In the genomic region with DNA sequence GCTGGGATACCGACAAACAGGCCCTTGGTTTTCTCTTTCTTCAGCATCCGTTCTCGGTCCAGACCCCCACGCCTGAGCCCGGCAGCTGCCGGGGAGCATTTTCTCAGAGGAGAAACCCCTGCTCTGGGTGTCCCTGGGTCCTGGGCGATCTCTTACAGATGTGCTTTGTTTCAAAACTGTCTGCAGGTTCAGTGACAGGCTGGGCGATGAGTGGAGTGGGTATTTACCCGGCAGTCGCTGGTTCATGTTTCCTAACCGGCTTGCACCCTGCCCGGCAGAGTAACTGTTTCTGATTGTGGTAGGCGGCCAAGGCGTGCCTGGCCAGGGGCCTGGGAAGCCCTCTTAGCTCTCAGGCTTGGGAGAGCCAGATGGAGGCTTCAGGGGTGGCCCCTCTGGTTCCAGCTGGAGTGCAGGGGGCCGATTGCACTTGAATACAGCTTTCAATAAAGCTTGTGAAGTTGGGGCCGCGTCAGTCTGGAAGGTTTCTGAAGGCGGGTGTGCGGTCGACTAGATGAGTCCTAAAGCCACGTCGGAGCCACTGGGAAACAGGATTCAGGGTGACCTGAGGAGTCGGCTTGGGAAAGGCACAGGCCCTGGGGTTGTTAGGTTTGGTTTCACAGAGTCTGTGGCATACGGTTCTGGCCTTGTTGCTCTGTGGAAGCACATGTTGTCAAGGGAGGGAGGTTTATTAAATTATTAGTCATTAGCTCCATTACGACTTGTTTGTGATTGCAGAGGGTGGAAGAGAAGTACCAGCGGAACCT, we compare ENCODE assay signal across 8 cellular contexts. TPM values are rescaled to one million over a fixed set of nuclear protein-coding genes. Genes with fewer than 3 reads are reported as not detected.
A peak's percentile ranks its signal among the peaks of the same experiment; 100 is the strongest.
DNase-seq lines count a peak whose midpoint lies in the region; ATAC-seq, FAIRE-seq and TF ChIP-seq lines count a peak whose summit lies in the region.

No MANE protein-coding gene starts in this region.

- H3K18ac ChIP-seq in IMR-90 (ENCODE audit: low read depth, low read length), result no peak overlapping the region

- H2BK5ac ChIP-seq in IMR-90 (ENCODE audit: low read depth, low read length, poor library complexity, severe bottlenecking), result no peak overlapping the region

- peak overlapping the region; percentile 69 for H2AK9ac ChIP-seq in IMR-90 (replicated peaks; ENCODE audit: low read depth, low read length, poor library complexity)

- H2BK15ac ChIP-seq in IMR-90 (ENCODE audit: low read depth, low read length), result no peak overlapping the region

- H3K4me1 ChIP-seq in A673 (ENCODE audit: insufficient read depth, low read length, poor library complexity, severe bottlenecking) (peaks cover 42% of the 10 kb centered on the region), IMR-90 (ENCODE audit: control insufficient read depth, insufficient read depth, low read length) (peaks cover 15% of the 10 kb centered on the region)

- H3K4me3 ChIP-seq in A673 (ENCODE audit: low read depth, low read length, poor library complexity, severe bottlenecking), result peak overlapping the region; percentile 66
- peak overlapping the region; percentile 94 for H3K4me3 ChIP-seq in IMR-90 (ENCODE audit: insufficient read depth, low read depth, low read length)

- no peak for TF ChIP-seq POLR2A in IMR-90 (IDR thresholded peaks at IDR 0.05; ENCODE audit: low read depth, low read length)

- H3K9me3 ChIP-seq in A673 (ENCODE audit: low read depth, low read length, poor library complexity, severe bottlenecking), result no peaks in the 10 kb centered on the region
- H3K9me3 ChIP-seq in IMR-90 (ENCODE audit: control insufficient read depth, insufficient read depth, low read length), result no peaks in the 10 kb centered on the region

- no peak for TF ChIP-seq RAD21 in IMR-90 (IDR thresholded peaks at IDR 0.05; ENCODE audit: low read length)

- no peak overlapping the region for H3K9ac ChIP-seq in IMR-90 (ENCODE audit: low read depth, low read length)

- peaks cover 7 to 62% of the 10 kb centered on the region in 2 experiments for H3K79me1 ChIP-seq in IMR-90 (ENCODE audit: low read depth in 1 of 2, low read length in 2 of 2)

- 0 out of 2 replicates have a peak overlapping the region, but pooled peaks have one; percentile 4 for H3K14ac ChIP-seq in IMR-90 (replicated peaks; ENCODE audit: low read depth, low read length)

- H3K4me1 Mint-ChIP-seq in mesothelial cell of epicardium, result peaks cover 63% of the 10 kb centered on the region

- no peak overlapping the region for H4K5ac ChIP-seq in IMR-90 (ENCODE audit: low read depth, low read length)

- peak overlapping the region; percentile 81 for H3K4me3 Mint-ChIP-seq in mesothelial cell of epicardium

- H4K91ac ChIP-seq in IMR-90 (ENCODE audit: insufficient read depth, low read depth, low read length), result no peak overlapping the region

- H3K56ac ChIP-seq in IMR-90 (ENCODE audit: extremely low read depth, insufficient read depth, low read length), result no peak overlapping the region

- no peaks in the 10 kb centered on the region for H3K9me3 Mint-ChIP-seq in mesothelial cell of epicardium

- H3K9me1 ChIP-seq in IMR-90 (ENCODE audit: insufficient read depth, low read length), result peaks cover 18% of the 10 kb centered on the region

- peak overlapping the region; percentile 23; the same call in 1 of the 2 replicates for H2AK5ac ChIP-seq in IMR-90 (ENCODE audit: low read depth, low read length)

- H2BK120ac ChIP-seq in IMR-90 (ENCODE audit: low read depth, low read length), result no peak overlapping the region

- H3K27me3 Mint-ChIP-seq in mesothelial cell of epicardium (ENCODE audit: low read depth), result no peaks in the 10 kb centered on the region

- no peaks in the 10 kb centered on the region for H3K36me3 ChIP-seq in A673 (ENCODE audit: insufficient read depth, low read length, poor library complexity, severe bottlenecking)
- H3K36me3 ChIP-seq in IMR-90 (ENCODE audit: control insufficient read depth, insufficient read depth, low read length), result peaks cover 12% of the 10 kb centered on the region; the same call in 1 of the 2 replicates

- dilution Hi-C loops in IMR-90 (cut with HindIII; ENCODE audit: low sequenced_read_pairs, unreplicated experiment), result no loop called here

- ATAC-seq in IMR-90 (ENCODE audit: low read depth), result no peak

- no peak overlapping the region for H2BK20ac ChIP-seq in IMR-90 (ENCODE audit: low read depth, low read length)

- CTCF ChIA-PET in A673 (lab: Charles Lee), result no interaction called here
- CTCF ChIA-PET in IMR-90 (lab: Yijun Ruan, JAX), result no interaction called here

- FAIRE-seq in RCC 7860 (lab: Jason Lieb, UNC), result no peak

- no TSS peak for BruUV-seq in A673 (replicated peaks; lab: Mats Ljungman, UMichigan)
- BruUV-seq in IMR-90 (replicated peaks; lab: Mats Ljungman, UMichigan), result no TSS peak

- H3K36me3 Mint-ChIP-seq in mesothelial cell of epicardium, result no peaks in the 10 kb centered on the region

- H4K20me1 ChIP-seq in IMR-90 (ENCODE audit: insufficient read depth, low read length), result peaks cover 43% of the 10 kb centered on the region

- DNase-seq in A673 (ENCODE audit: low spot score), result no peak
- no peak for DNase-seq in IMR-90
- no peak for DNase-seq in mesothelial cell of epicardium (ENCODE audit: low spot score in 2 of 2, unreplicated experiment in 2 of 2)
- no peak for DNase-seq in RCC 7860 (ENCODE audit: low spot score)
- no peak for DNase-seq in NCI-H2029 (lab: John Stamatoyannopoulos, UW)
- no peak for DNase-seq in activated gamma-delta T cell (lab: John Stamatoyannopoulos, UW)
- no peak for DNase-seq in effector CD8-positive, alpha-beta T cell (lab: John Stamatoyannopoulos, UW)

- in situ Hi-C loops in IMR-90 (cut with MboI; ENCODE audit: low sequenced_read_pairs), result no loop called here

- no peak overlapping the region for H3K4ac ChIP-seq in IMR-90 (ENCODE audit: low read depth, low read length)

- no peak overlapping the region for H4K8ac ChIP-seq in IMR-90 (ENCODE audit: low read depth in 2 of 2, low read length in 2 of 2)

- H3K27ac Mint-ChIP-seq in mesothelial cell of epicardium, result peak overlapping the region; percentile 73

- intact Hi-C loops in A673 (cut with micrococcal nuclease; ENCODE audit: unreplicated experiment) (loop anchor here (5.0 kb wide), 1 partner anchor 61 kb away; no protein-coding TSS in a partner anchor), IMR-90 (cut with micrococcal nuclease) (no loop called here)

- TF ChIP-seq CTCF in A673 (conservative IDR thresholded peaks at IDR 0.05; ENCODE audit: low read depth, low read length) (no peak), IMR-90 (conservative IDR thresholded peaks at IDR 0.05; ENCODE audit: low read depth, low read length) (no peak), mesothelial cell of epicardium (IDR thresholded peaks at IDR 0.05; ENCODE audit: unreplicated experiment) (no peak)

- peak overlapping the region; percentile 45 for H3K4me2 ChIP-seq in IMR-90 (ENCODE audit: low read depth, low read length)

- H3K27ac ChIP-seq in A673 (ENCODE audit: low read depth, low read length, poor library complexity, severe bottlenecking) (no peak overlapping the region), IMR-90 (ENCODE audit: insufficient read depth, low read length) (no peak overlapping the region; the same call in 1 of the 2 replicates), cingulate gyrus (ENCODE audit: low read depth, low read length) (peak overlapping the region; percentile 60)

- no peak overlapping the region for H2AFZ ChIP-seq in IMR-90 (replicated peaks; ENCODE audit: low read length, poor library complexity)

- no peak overlapping the region for H3K23ac ChIP-seq in IMR-90 (ENCODE audit: low read depth, low read length)

- H3K27me3 ChIP-seq in A673 (replicated peaks; ENCODE audit: insufficient read depth, low read depth, low read length, poor library complexity), result no peaks in the 10 kb centered on the region
- no peaks in the 10 kb centered on the region for H3K27me3 ChIP-seq in IMR-90 (ENCODE audit: control insufficient read depth, insufficient read depth, low read length)

- POLR2A ChIA-PET in A673 (lab: Charles Lee; ENCODE audit: low non-redundant PET), result no interaction called here
- POLR2A ChIA-PET in IMR-90 (lab: Charles Lee; ENCODE audit: unreplicated experiment), result no interaction called here

- 58% methylated on average over 10 of the region's 26 CpGs; no CpG with 5 or more reads in 1 of the 2 experiments for WGBS in IMR-90 (ENCODE audit: extremely low coverage in 2 of 2, insufficient read length in 1 of 2), 2 experiments

TF ChIP-seq in IMR-90, 13 proteins besides CTCF, POLR2A, EP300 and RAD21 (continues in another document):
- TF ChIP-seq CEBPB (IDR thresholded peaks at IDR 0.05; ENCODE audit: low read depth, low read length) (no peak), MXI1 (IDR thresholded peaks at IDR 0.05; ENCODE audit: borderline replicate concordance, low read depth, low read length) (no peak), CHD1 (IDR thresholded peaks at IDR 0.05; ENCODE audit: low read depth, low read length) (no peak), MAZ (IDR thresholded peaks at IDR 0.05; ENCODE audit: borderline replicate concordance, low read depth, low read length) (no peak), BHLHE40 (IDR thresholded peaks at IDR 0.05; ENCODE audit: low read depth, low read length) (no peak), NFE2L2 (IDR thresholded peaks at IDR 0.05; ENCODE audit: low read depth, low read length) (no peak), FOS (IDR thresholded peaks at IDR 0.05; ENCODE audit: low read depth, low read length) (no peak), RFX5 (IDR thresholded peaks at IDR 0.05; ENCODE audit: low read depth, low read length) (no peak), RCOR1 (IDR thresholded peaks at IDR 0.05; ENCODE audit: insufficient replicate concordance, low read length) (no peak), ELK1 (IDR thresholded peaks at IDR 0.05; ENCODE audit: borderline replicate concordance, low read depth, low read length) (no peak)

RNA-seq across cellular contexts. Expression of gene BAIAP2, which starts 1.4 kb away (rescaled TPM):
- total RNA-seq in A673 (2021), result 51.6 and 54.9 TPM in 2 replicates
- 18.3 and 22.8 TPM in 2 replicates for total RNA-seq in IMR-90 (2012; rRNA removed)
- 32.6 and 36.1 TPM in 2 replicates for polyA plus RNA-seq in IMR-90 (2012; rRNA removed)
- 27.3 and 38.0 TPM in 2 replicates for polyA plus RNA-seq in IMR-90 (2012; cell fraction: cytosol; rRNA removed)
- 37.9 and 82.6 TPM in 2 replicates for polyA plus RNA-seq in IMR-90 (2012; cell fraction: nucleus; rRNA removed; ENCODE audit: low replicate concordance)
- total RNA-seq in mesothelial cell of epicardium, result 46.5 to 48.9 TPM (median 47.6 TPM) in 3 replicates

RNA-seq across cellular contexts. Expression of gene CHMP6, which starts 44.7 kb away (rescaled TPM):
- 18.7 and 21.3 TPM in 2 replicates for total RNA-seq in A673 (2021)
- total RNA-seq in IMR-90 (2012; rRNA removed), result 5.0 and 7.2 TPM in 2 replicates
- polyA plus RNA-seq in IMR-90 (2012; rRNA removed), result 40.3 and 44.2 TPM in 2 replicates
- 36.0 and 41.8 TPM in 2 replicates for polyA plus RNA-seq in IMR-90 (2012; cell fraction: cytosol; rRNA removed)
- polyA plus RNA-seq in IMR-90 (2012; cell fraction: nucleus; rRNA removed; ENCODE audit: low replicate concordance), result 18.8 and 27.5 TPM in 2 replicates
- total RNA-seq in mesothelial cell of epicardium, result 23.1 to 26.9 TPM (median 26.5 TPM) in 3 replicates
